In the genomic region with DNA sequence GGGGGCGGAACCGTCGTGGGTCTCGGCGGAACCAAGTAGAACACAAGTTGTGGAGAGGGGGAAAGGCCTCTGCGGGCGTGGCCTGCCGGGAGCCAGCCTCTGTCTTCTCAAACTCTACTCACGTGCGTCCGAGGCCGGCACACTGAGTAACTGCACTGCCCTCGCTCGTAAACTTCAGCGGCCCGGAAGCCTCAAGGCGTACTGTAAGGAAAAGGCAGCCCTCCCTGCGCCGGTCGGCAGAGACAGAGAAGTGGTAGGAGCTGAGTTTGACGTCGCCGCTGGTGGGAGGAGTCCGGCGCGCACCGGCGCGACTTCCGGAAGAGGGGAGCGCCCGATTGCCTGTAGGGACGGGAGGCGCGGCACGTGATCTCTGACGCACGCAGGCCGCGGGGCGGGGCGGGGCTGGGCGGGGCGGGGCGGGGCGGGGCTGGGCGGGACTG, we compare ENCODE assay signal across 1 cellular context.
TF ChIP-seq lines count a peak whose summit lies in the region.

Gene FBXO33 (minus strand): TSS at position 255 of the 440 bp plus-strand sequence. CDS start 271 bp downstream, outside the sequence.

TF ChIP-seq in HepG2, 621 proteins besides CTCF, POLR2A, EP300 and RAD21 (continued from another document and continues in another):
- TF ChIP-seq, protein P1, sequence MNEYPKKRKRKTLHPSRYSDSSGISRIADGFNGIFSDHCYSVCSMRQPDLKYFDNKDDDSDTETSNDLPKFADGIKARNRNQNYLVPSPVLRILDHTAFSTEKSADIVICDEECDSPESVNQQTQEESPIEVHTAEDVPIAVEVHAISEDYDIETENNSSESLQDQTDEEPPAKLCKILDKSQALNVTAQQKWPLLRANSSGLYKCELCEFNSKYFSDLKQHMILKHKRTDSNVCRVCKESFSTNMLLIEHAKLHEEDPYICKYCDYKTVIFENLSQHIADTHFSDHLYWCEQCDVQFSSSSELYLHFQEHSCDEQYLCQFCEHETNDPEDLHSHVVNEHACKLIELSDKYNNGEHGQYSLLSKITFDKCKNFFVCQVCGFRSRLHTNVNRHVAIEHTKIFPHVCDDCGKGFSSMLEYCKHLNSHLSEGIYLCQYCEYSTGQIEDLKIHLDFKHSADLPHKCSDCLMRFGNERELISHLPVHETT (CRISPR knock-in tag; conservative IDR thresholded peaks at IDR 0.05), result no peak; the same call in 1 of the 2 replicates
- TF ChIP-seq MTA3 (CRISPR knock-in tag; IDR thresholded peaks at IDR 0.05) (no peak), ZNF782 (CRISPR knock-in tag; IDR thresholded peaks at IDR 0.05; ENCODE audit: borderline replicate concordance) (no peak; the same call in 1 of the 2 replicates), ZNF607 (CRISPR knock-in tag; IDR thresholded peaks at IDR 0.05; ENCODE audit: borderline replicate concordance) (peak; percentile 75; the same call in 1 of the 2 replicates), AKAP8 (CRISPR knock-in tag; IDR thresholded peaks at IDR 0.05) (no peak; the same call in 1 of the 2 replicates), HOMEZ (CRISPR knock-in tag; IDR thresholded peaks at IDR 0.05; ENCODE audit: low read depth) (peak; percentile 82), ZNF260 (CRISPR knock-in tag; IDR thresholded peaks at IDR 0.05; ENCODE audit: borderline replicate concordance, low read depth) (no peak), GMEB1 (CRISPR knock-in tag; IDR thresholded peaks at IDR 0.05; ENCODE audit: borderline replicate concordance) (peak; percentile 92), POLR2G (IDR thresholded peaks at IDR 0.05; ENCODE audit: low read depth, low read length) (no peak), KLF13 (CRISPR knock-in tag; IDR thresholded peaks at IDR 0.05) (no peak), FOXO1 (CRISPR knock-in tag; IDR thresholded peaks at IDR 0.05) (peak; percentile 74), KDM5B (CRISPR knock-in tag; IDR thresholded peaks at IDR 0.05; ENCODE audit: borderline replicate concordance) (peak; percentile 27; the same call in 1 of the 2 replicates), ZNF549 (CRISPR knock-in tag; IDR thresholded peaks at IDR 0.05) (no peak), MIXL1 (CRISPR knock-in tag; IDR thresholded peaks at IDR 0.05) (peak; percentile 74; the same call in 1 of the 2 replicates), HNF4G (IDR thresholded peaks at IDR 0.05; ENCODE audit: borderline replicate concordance, low read depth, low read length) (no peak), HNF4G (CRISPR knock-in tag; IDR thresholded peaks at IDR 0.05; ENCODE audit: borderline replicate concordance, low read depth) (peak; percentile 46; the same call in 1 of the 2 replicates), EEA1 (CRISPR knock-in tag; IDR thresholded peaks at IDR 0.05; ENCODE audit: borderline replicate concordance) (peak; percentile 75; the same call in 1 of the 2 replicates), SALL2 (CRISPR knock-in tag; IDR thresholded peaks at IDR 0.05) (peak; percentile 97), GPN1 (CRISPR knock-in tag; IDR thresholded peaks at IDR 0.05; ENCODE audit: borderline replicate concordance) (peak; percentile 84; the same call in 1 of the 2 replicates), ZNF570 (CRISPR knock-in tag; IDR thresholded peaks at IDR 0.05; ENCODE audit: borderline replicate concordance) (no peak; the same call in 1 of the 2 replicates), TOPORS (CRISPR knock-in tag; IDR thresholded peaks at IDR 0.05) (no peak; the same call in 1 of the 2 replicates), JUN (CRISPR knock-in tag; IDR thresholded peaks at IDR 0.05) (no peak), MEF2D (CRISPR knock-in tag; IDR thresholded peaks at IDR 0.05) (0 out of 2 replicates have a peak, but pooled peaks have one; percentile 6), ZNF704 (CRISPR knock-in tag; IDR thresholded peaks at IDR 0.05; ENCODE audit: borderline replicate concordance) (peak; percentile 7; the same call in 1 of the 2 replicates), ZNF776 (CRISPR knock-in tag; IDR thresholded peaks at IDR 0.05) (no peak; the same call in 1 of the 2 replicates), MXI1 (IDR thresholded peaks at IDR 0.05; ENCODE audit: borderline replicate concordance, low read depth, low read length) (peak; percentile 81; the same call in 1 of the 3 replicates), SMAD9 (CRISPR knock-in tag; IDR thresholded peaks at IDR 0.05) (peak; percentile 84; the same call in 1 of the 2 replicates), ZNF556 (CRISPR knock-in tag; IDR thresholded peaks at IDR 0.05; ENCODE audit: borderline replicate concordance) (no peak; the same call in 1 of the 2 replicates), ZNF577 (CRISPR knock-in tag; IDR thresholded peaks at IDR 0.05; ENCODE audit: borderline replicate concordance, low read depth) (no peak), TAF15 (IDR thresholded peaks at IDR 0.05; ENCODE audit: low read depth, low read length, poor library complexity, severe bottlenecking) (no peak), GLI4 (CRISPR knock-in tag; IDR thresholded peaks at IDR 0.05; ENCODE audit: borderline replicate concordance) (no peak; the same call in 1 of the 2 replicates), NFYB (CRISPR knock-in tag; IDR thresholded peaks at IDR 0.05) (peak; percentile 80), ATF5 (CRISPR knock-in tag; IDR thresholded peaks at IDR 0.05; ENCODE audit: low read depth) (no peak)
- TF ChIP-seq, protein P2, sequence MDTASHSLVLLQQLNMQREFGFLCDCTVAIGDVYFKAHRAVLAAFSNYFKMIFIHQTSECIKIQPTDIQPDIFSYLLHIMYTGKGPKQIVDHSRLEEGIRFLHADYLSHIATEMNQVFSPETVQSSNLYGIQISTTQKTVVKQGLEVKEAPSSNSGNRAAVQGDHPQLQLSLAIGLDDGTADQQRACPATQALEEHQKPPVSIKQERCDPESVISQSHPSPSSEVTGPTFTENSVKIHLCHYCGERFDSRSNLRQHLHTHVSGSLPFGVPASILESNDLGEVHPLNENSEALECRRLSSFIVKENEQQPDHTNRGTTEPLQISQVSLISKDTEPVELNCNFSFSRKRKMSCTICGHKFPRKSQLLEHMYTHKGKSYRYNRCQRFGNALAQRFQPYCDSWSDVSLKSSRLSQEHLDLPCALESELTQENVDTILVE (CRISPR knock-in tag; IDR thresholded peaks at IDR 0.05), result peak; percentile 67
- TF ChIP-seq, protein P3, sequence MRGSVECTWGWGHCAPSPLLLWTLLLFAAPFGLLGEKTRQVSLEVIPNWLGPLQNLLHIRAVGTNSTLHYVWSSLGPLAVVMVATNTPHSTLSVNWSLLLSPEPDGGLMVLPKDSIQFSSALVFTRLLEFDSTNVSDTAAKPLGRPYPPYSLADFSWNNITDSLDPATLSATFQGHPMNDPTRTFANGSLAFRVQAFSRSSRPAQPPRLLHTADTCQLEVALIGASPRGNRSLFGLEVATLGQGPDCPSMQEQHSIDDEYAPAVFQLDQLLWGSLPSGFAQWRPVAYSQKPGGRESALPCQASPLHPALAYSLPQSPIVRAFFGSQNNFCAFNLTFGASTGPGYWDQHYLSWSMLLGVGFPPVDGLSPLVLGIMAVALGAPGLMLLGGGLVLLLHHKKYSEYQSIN (CRISPR knock-in tag; IDR thresholded peaks at IDR 0.05; ENCODE audit: borderline replicate concordance), result no peak
- TF ChIP-seq, protein P4, sequence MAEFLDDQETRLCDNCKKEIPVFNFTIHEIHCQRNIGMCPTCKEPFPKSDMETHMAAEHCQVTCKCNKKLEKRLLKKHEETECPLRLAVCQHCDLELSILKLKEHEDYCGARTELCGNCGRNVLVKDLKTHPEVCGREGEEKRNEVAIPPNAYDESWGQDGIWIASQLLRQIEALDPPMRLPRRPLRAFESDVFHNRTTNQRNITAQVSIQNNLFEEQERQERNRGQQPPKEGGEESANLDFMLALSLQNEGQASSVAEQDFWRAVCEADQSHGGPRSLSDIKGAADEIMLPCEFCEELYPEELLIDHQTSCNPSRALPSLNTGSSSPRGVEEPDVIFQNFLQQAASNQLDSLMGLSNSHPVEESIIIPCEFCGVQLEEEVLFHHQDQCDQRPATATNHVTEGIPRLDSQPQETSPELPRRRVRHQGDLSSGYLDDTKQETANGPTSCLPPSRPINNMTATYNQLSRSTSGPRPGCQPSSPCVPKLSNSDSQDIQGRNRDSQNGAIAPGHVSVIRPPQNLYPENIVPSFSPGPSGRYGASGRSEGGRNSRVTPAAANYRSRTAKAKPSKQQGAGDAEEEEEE (CRISPR knock-in tag; IDR thresholded peaks at IDR 0.05; ENCODE audit: borderline replicate concordance), result no peak
- TF ChIP-seq, protein P5, sequence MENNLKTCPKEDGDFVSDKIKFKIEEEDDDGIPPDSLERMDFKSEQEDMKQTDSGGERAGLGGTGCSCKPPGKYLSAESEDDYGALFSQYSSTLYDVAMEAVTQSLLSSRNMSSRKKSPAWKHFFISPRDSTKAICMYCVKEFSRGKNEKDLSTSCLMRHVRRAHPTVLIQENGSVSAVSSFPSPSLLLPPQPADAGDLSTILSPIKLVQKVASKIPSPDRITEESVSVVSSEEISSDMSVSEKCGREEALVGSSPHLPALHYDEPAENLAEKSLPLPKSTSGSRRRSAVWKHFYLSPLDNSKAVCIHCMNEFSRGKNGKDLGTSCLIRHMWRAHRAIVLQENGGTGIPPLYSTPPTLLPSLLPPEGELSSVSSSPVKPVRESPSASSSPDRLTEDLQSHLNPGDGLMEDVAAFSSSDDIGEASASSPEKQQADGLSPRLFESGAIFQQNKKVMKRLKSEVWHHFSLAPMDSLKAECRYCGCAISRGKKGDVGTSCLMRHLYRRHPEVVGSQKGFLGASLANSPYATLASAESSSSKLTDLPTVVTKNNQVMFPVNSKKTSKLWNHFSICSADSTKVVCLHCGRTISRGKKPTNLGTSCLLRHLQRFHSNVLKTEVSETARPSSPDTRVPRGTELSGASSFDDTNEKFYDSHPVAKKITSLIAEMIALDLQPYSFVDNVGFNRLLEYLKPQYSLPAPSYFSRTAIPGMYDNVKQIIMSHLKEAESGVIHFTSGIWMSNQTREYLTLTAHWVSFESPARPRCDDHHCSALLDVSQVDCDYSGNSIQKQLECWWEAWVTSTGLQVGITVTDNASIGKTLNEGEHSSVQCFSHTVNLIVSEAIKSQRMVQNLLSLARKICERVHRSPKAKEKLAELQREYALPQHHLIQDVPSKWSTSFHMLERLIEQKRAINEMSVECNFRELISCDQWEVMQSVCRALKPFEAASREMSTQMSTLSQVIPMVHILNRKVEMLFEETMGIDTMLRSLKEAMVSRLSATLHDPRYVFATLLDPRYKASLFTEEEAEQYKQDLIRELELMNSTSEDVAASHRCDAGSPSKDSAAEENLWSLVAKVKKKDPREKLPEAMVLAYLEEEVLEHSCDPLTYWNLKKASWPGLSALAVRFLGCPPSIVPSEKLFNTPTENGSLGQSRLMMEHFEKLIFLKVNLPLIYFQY (CRISPR knock-in tag; IDR thresholded peaks at IDR 0.05; ENCODE audit: borderline replicate concordance), result peak; percentile 92; the same call in 1 of the 2 replicates
- TF ChIP-seq, protein P6, sequence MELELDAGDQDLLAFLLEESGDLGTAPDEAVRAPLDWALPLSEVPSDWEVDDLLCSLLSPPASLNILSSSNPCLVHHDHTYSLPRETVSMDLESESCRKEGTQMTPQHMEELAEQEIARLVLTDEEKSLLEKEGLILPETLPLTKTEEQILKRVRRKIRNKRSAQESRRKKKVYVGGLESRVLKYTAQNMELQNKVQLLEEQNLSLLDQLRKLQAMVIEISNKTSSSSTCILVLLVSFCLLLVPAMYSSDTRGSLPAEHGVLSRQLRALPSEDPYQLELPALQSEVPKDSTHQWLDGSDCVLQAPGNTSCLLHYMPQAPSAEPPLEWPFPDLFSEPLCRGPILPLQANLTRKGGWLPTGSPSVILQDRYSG (CRISPR knock-in tag; IDR thresholded peaks at IDR 0.05), result no peak; the same call in none of the 2 replicates
- TF ChIP-seq, protein P7, sequence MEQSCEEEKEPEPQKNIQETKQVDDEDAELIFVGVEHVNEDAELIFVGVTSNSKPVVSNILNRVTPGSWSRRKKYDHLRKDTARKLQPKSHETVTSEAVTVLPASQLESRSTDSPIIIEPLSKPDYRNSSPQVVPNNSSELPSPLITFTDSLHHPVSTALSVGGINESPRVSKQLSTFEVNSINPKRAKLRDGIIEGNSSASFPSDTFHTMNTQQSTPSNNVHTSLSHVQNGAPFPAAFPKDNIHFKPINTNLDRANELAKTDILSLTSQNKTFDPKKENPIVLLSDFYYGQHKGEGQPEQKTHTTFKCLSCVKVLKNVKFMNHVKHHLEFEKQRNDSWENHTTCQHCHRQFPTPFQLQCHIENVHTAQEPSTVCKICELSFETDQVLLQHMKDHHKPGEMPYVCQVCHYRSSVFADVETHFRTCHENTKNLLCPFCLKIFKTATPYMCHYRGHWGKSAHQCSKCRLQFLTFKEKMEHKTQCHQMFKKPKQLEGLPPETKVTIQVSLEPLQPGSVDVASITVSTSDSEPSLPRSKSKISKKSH (CRISPR knock-in tag; IDR thresholded peaks at IDR 0.05; ENCODE audit: borderline replicate concordance), result peak; percentile 89
